In genomic region chr9:126752376-126752775, GRCh38 we compare ENCODE assay signal across 19 cellular contexts. TPM values are rescaled to one million over a fixed set of nuclear protein-coding genes. Genes with fewer than 3 reads are reported as not detected.
DNase-seq lines count a peak whose midpoint lies in the region; ATAC-seq and TF ChIP-seq lines count a peak whose summit lies in the region.
"Had no signal": no experiment of that assay in that cellular context is flagged by ENCODE, and none has a peak within 500 bp of the region (broad histone marks: within the 10 kb centered on the region; RNA-seq: fewer than 3 reads in every experiment).

No MANE protein-coding gene starts in this region.

- peak; percentile 4 for DNase-seq in MCF 10A (ENCODE audit: unreplicated experiment)
- no peak for DNase-seq in breast epithelium (ENCODE audit: low spot score in 2 of 2)
- peak; percentile 14 for DNase-seq in mesendoderm
- DNase-seq in NCI-H82 treated with DMSO at 0.1 percent for 48 hours (lab: John Stamatoyannopoulos, UW; ENCODE audit: unreplicated experiment): no peak
- DNase-seq in NOMO-1 treated with DMSO at 0.1 percent for 48 hours (lab: John Stamatoyannopoulos, UW; ENCODE audit: unreplicated experiment): no peak
- no peak for DNase-seq in NCI-H187 treated with DMSO at 0.1 percent for 48 hours (lab: John Stamatoyannopoulos, UW)
- DNase-seq: 8988T, COR-L47, DMS153, EL, KG1, MG63, NCI-H1092 treated with DMSO at 0.1 percent for 48 hours, NCI-H187, NCI-H2171, NCI-H446 treated with DMSO at 0.1 percent for 48 hours, NCI-H82 had no signal

- no peak overlapping the region for H2AK5ac ChIP-seq in mesendoderm (ENCODE audit: low read length)

- H3K4me1 ChIP-seq in breast epithelium (no peaks in the 10 kb centered on the region), mesendoderm (ENCODE audit: control insufficient read depth, low read depth, low read length) (no peaks in the 10 kb centered on the region)

- no peak overlapping the region for H3K4ac ChIP-seq in mesendoderm (ENCODE audit: low read depth, low read length)

- no peaks in the 10 kb centered on the region for H3K9me3 Mint-ChIP-seq in MCF 10A (ENCODE audit: unreplicated experiment)

- no peak overlapping the region for H3K4me2 ChIP-seq in mesendoderm (ENCODE audit: low read length)

- BruUV-seq in MCF 10A (replicated peaks; lab: Mats Ljungman, UMichigan): no TSS peak

- no peak overlapping the region for H4K8ac ChIP-seq in mesendoderm (ENCODE audit: low read depth, low read length)

- TF ChIP-seq POLR2A in breast epithelium (IDR thresholded peaks at IDR 0.05) (no peak), GM18505 (IDR thresholded peaks at IDR 0.05; ENCODE audit: borderline replicate concordance, extremely low read depth, insufficient read depth, insufficient read length) (no peak)

- no peak overlapping the region for H2BK15ac ChIP-seq in mesendoderm (replicated peaks; ENCODE audit: low read depth)

- H3K23ac ChIP-seq in mesendoderm (ENCODE audit: low read length): no peak overlapping the region

- no peaks in the 10 kb centered on the region for H3K9me3 ChIP-seq in breast epithelium
- H3K9me3 ChIP-seq: MG63 had no signal

- POLR2A ChIA-PET in MCF 10A (lab: Yijun Ruan, JAX): interaction anchor here (0.6 to 1.9 kb wide), 6 partner anchors 9 to 41 kb away, joined by 3 to 8 read pairs (median 3); no protein-coding TSS in a partner anchor

- no peak overlapping the region for H3K56ac ChIP-seq in mesendoderm (ENCODE audit: low read length)

- no peaks in the 10 kb centered on the region for H3K36me3 Mint-ChIP-seq in MCF 10A (ENCODE audit: insufficient read depth, unreplicated experiment)

- H3K4me1 Mint-ChIP-seq in MCF 10A (ENCODE audit: insufficient read depth, unreplicated experiment): peaks cover 10% of the 10 kb centered on the region

- no peak overlapping the region for H3K4me3 Mint-ChIP-seq in MCF 10A (ENCODE audit: unreplicated experiment)

- intact Hi-C loops in MCF 10A (cut with micrococcal nuclease): no loop called here
- intact Hi-C loops in breast epithelium (cut with DNase I; ENCODE audit: low total_unique reads): no loop called here

- H2BK5ac ChIP-seq in mesendoderm (ENCODE audit: low read length): no peak overlapping the region

- no peak overlapping the region for H3K27ac Mint-ChIP-seq in MCF 10A (ENCODE audit: low read depth, unreplicated experiment)

- H2BK120ac ChIP-seq in mesendoderm (ENCODE audit: low read depth, low read length): no peak overlapping the region

- TF ChIP-seq CTCF in MCF 10A (IDR thresholded peaks at IDR 0.05; ENCODE audit: unreplicated experiment): no peak
- TF ChIP-seq CTCF in breast epithelium (IDR thresholded peaks at IDR 0.05): no peak

- no peaks in the 10 kb centered on the region for H3K36me3 ChIP-seq in breast epithelium
- H3K36me3 ChIP-seq in mesendoderm (ENCODE audit: control insufficient read depth, insufficient read depth, low read length): no peaks in the 10 kb centered on the region
- H3K36me3 ChIP-seq: MG63 had no signal

- H3K27me3 Mint-ChIP-seq in MCF 10A (ENCODE audit: insufficient read depth, unreplicated experiment): peaks cover 43% of the 10 kb centered on the region

- H4K5ac ChIP-seq in mesendoderm (ENCODE audit: low read length): no peak overlapping the region

- H3K9ac ChIP-seq in mesendoderm (ENCODE audit: low read length): no peak overlapping the region

- CTCF ChIA-PET in MCF 10A (lab: Yijun Ruan, JAX): interaction anchor here (0.6 to 3.9 kb wide), 6 partner anchors 8 to 79 kb away, joined by 3 to 24 read pairs (median 4); no protein-coding TSS in a partner anchor

- H3K18ac ChIP-seq in mesendoderm (ENCODE audit: low read length): no peak overlapping the region

- H3K79me1 ChIP-seq in mesendoderm (ENCODE audit: low read length): no peaks in the 10 kb centered on the region

- WGBS in mesendoderm (ENCODE audit: extremely low coverage, insufficient coverage, low lambda C conversion rate): no CpG with 5 or more reads among the region's 4 CpGs

- H3K4me3 ChIP-seq in breast epithelium (no peak overlapping the region), mesendoderm (ENCODE audit: low read length) (no peak overlapping the region)
- H3K4me3 ChIP-seq: MG63 had no signal

- H3K79me2 ChIP-seq in mesendoderm (ENCODE audit: control insufficient read depth, insufficient read depth, low read length): no peaks in the 10 kb centered on the region

- H3K27me3 ChIP-seq in breast epithelium (no peaks in the 10 kb centered on the region), mesendoderm (ENCODE audit: insufficient read depth, low read length, poor library complexity) (no peaks in the 10 kb centered on the region)
- H3K27me3 ChIP-seq: MG63 had no signal

- ATAC-seq in esophagus mucosa (peak; percentile 60), GM18505 (IDR thresholded peaks at IDR 0.05; ENCODE audit: unreplicated experiment) (no peak)

- H3K27ac ChIP-seq in breast epithelium (no peak overlapping the region), mesendoderm (ENCODE audit: low read depth, low read length) (no peak overlapping the region)

RNA-seq across cellular contexts. Expression of gene ZBTB43, which starts 52.5 kb away (rescaled TPM):
- total RNA-seq in MCF 10A (2022) (32.4 and 44.2 TPM in 2 replicates), breast epithelium (10 to 100 TPM; 10.9 to 20.6 (median 13.1) TPM), esophagus mucosa (12.8 TPM)
- polyA plus RNA-seq in mesendoderm (2013, experiment 1 of 2): 5.1 TPM
- 5.6 TPM for polyA plus RNA-seq in mesendoderm (2013, experiment 2 of 2)

Comparison
In these comparisons a context has a peak if more than half of its experiments do, and no peak if none do; other contexts are left out.
1. DNase-seq: peak in MCF 10A (single experiment) and mesendoderm (single experiment); none in breast epithelium (0 of 2), NCI-H82 treated with DMSO at 0.1 percent for 48 hours (single experiment), NOMO-1 treated with DMSO at 0.1 percent for 48 hours (single experiment) and NCI-H187 treated with DMSO at 0.1 percent for 48 hours (single experiment).